Comparison of ENCODE assay signal across 8 cellular contexts in genomic region chr9:129037767-129038098, GRCh38. TPM values are rescaled to one million over a fixed set of nuclear protein-coding genes. Genes with fewer than 3 reads are reported as not detected.
A peak's percentile ranks its signal among the peaks of the same experiment; 100 is the strongest.
DNase-seq lines count a peak whose midpoint lies in the region; ATAC-seq and TF ChIP-seq lines count a peak whose summit lies in the region.

No MANE protein-coding gene starts in this region.

- H3K36me3 ChIP-seq in gastrocnemius medialis: peaks cover 0 to 19% of the 10 kb centered on the region in 2 donors

- H3K36me3 Mint-ChIP-seq in activated B cell treated with CpG ODN at 0.5 μM for 24 hours (ENCODE audit: low read depth): peaks cover 23% of the 10 kb centered on the region

- TF ChIP-seq CTCF in GM12864 (IDR thresholded peaks at IDR 0.05; ENCODE audit: low read depth, low read length, missing control alignments) (no peak), activated B cell treated with CpG ODN at 0.5 μM for 24 hours (IDR thresholded peaks at IDR 0.05) (no peak), gastrocnemius medialis (IDR thresholded peaks at IDR 0.05 in 4 of 5, conservative IDR thresholded peaks at IDR 0.05 in 1 of 5) (no peak)

- H3K9me3 ChIP-seq in gastrocnemius medialis: no peaks in the 10 kb centered on the region

- no peak overlapping the region for H3K27ac Mint-ChIP-seq in activated B cell treated with CpG ODN at 0.5 μM for 24 hours

- peaks cover 29% of the 10 kb centered on the region for H3K4me1 Mint-ChIP-seq in activated B cell treated with CpG ODN at 0.5 μM for 24 hours

- no peaks in the 10 kb centered on the region for H3K9me3 Mint-ChIP-seq in activated B cell treated with CpG ODN at 0.5 μM for 24 hours

- no peaks in the 10 kb centered on the region for H3K27me3 Mint-ChIP-seq in activated B cell treated with CpG ODN at 0.5 μM for 24 hours

- H3K4me1 ChIP-seq in gastrocnemius medialis: peaks cover 18 to 21% of the 10 kb centered on the region in 2 donors

- CTCF ChIA-PET in activated B cell treated with CpG ODN at 0.5 μM for 24 hours (lab: Charles Lee): interaction anchor here (1.7 kb wide), 1 partner anchor 10 kb away, joined by 4 read pairs; the partner anchor contains the start of gene SH3GLB2

- ATAC-seq in activated B cell treated with CpG ODN at 0.5 μM for 24 hours (ENCODE audit: low read depth): no peak
- ATAC-seq in Right ventricle myocardium superior (ENCODE audit: poor library complexity): no peak
- no peak for ATAC-seq in gastrocnemius medialis
- ATAC-seq in GM21515 (IDR thresholded peaks at IDR 0.05; ENCODE audit: unreplicated experiment): no peak

- H3K4me3 Mint-ChIP-seq in activated B cell treated with CpG ODN at 0.5 μM for 24 hours: peak overlapping the region; percentile 96

- peak overlapping the region; percentile 75 for H3K4me3 ChIP-seq in GM12864 (ENCODE audit: low read depth, low read length)
- peak overlapping the region; percentile 85 to 99 (median 92) for H3K4me3 ChIP-seq in gastrocnemius medialis

- H3K27me3 ChIP-seq in gastrocnemius medialis: no peaks in the 10 kb centered on the region

- POLR2A ChIA-PET in activated B cell treated with CpG ODN at 0.5 μM for 24 hours (lab: Charles Lee): interaction anchor here (0.8 kb wide), 1 partner anchor 37 kb away, joined by 3 read pairs; no protein-coding TSS in a partner anchor

- intact Hi-C loops in activated B cell treated with CpG ODN at 0.5 μM for 24 hours (cut with micrococcal nuclease): no loop called here
- intact Hi-C loops in Right ventricle myocardium superior (cut with DNase I): no loop called here
- intact Hi-C loops in gastrocnemius medialis (cut with DNase I; ENCODE audit: low total_unique reads): loop anchor here (5.0 kb wide), 2 partner anchors 45 to 90 kb away; partner anchors contain the start of genes DOLK, DOLPP1 and NUP188

- in situ Hi-C loops in gastrocnemius medialis (cut with MboI; ENCODE audit: low sequenced_read_pairs in 4 of 4): no loop called here

- DNase-seq in GM12864 (ENCODE audit: low read depth): no peak
- DNase-seq in activated B cell treated with CpG ODN at 0.5 μM for 24 hours: no peak
- peak; percentile 63 for DNase-seq in Right ventricle myocardium superior
- DNase-seq in gastrocnemius medialis: no peak
- DNase-seq in kidney tubule cell (ENCODE audit: low spot score): no peak
- no peak for DNase-seq in NCI-H187 treated with DMSO at 0.1 percent for 48 hours (lab: John Stamatoyannopoulos, UW)
- DNase-seq in NK-92 (lab: John Stamatoyannopoulos, UW; ENCODE audit: unreplicated experiment): no peak

- H3K27ac ChIP-seq in gastrocnemius medialis: peak overlapping the region; percentile 79 to 94 (median 87)

- no peak for TF ChIP-seq POLR2A in gastrocnemius medialis (IDR thresholded peaks at IDR 0.05)

RNA-seq across cellular contexts. Expression of gene MIGA2, which starts 1.3 kb away (rescaled TPM):
- total RNA-seq in activated B cell treated with CpG ODN at 0.5 μM for 24 hours: 42.1 and 50.0 TPM in 2 replicates
- total RNA-seq in Right ventricle myocardium superior: 32.8 TPM
- total RNA-seq in gastrocnemius medialis: 10 to 100 TPM in 3 of 4 donors, 1 to 10 TPM in 1; 5.8 to 20.6 (median 18.1) TPM

RNA-seq across cellular contexts. Expression of gene SH3GLB2, which starts 9.6 kb away (rescaled TPM):
- total RNA-seq in activated B cell treated with CpG ODN at 0.5 μM for 24 hours: 60.4 and 62.9 TPM in 2 replicates
- total RNA-seq in Right ventricle myocardium superior: 30.8 TPM
- 10 to 100 TPM; 33.6 to 55.1 (median 44.1) TPM for total RNA-seq in gastrocnemius medialis

RNA-seq across cellular contexts. Expression of gene DOLPP1, which starts 43.2 kb away (rescaled TPM):
- total RNA-seq in activated B cell treated with CpG ODN at 0.5 μM for 24 hours: 10.9 and 11.3 TPM in 2 replicates
- total RNA-seq in Right ventricle myocardium superior: 4.4 TPM
- 1 to 10 TPM; 1.6 to 4.7 (median 2.8) TPM for total RNA-seq in gastrocnemius medialis
